ENCODE assay signal across 1 cellular context in the genomic region with DNA sequence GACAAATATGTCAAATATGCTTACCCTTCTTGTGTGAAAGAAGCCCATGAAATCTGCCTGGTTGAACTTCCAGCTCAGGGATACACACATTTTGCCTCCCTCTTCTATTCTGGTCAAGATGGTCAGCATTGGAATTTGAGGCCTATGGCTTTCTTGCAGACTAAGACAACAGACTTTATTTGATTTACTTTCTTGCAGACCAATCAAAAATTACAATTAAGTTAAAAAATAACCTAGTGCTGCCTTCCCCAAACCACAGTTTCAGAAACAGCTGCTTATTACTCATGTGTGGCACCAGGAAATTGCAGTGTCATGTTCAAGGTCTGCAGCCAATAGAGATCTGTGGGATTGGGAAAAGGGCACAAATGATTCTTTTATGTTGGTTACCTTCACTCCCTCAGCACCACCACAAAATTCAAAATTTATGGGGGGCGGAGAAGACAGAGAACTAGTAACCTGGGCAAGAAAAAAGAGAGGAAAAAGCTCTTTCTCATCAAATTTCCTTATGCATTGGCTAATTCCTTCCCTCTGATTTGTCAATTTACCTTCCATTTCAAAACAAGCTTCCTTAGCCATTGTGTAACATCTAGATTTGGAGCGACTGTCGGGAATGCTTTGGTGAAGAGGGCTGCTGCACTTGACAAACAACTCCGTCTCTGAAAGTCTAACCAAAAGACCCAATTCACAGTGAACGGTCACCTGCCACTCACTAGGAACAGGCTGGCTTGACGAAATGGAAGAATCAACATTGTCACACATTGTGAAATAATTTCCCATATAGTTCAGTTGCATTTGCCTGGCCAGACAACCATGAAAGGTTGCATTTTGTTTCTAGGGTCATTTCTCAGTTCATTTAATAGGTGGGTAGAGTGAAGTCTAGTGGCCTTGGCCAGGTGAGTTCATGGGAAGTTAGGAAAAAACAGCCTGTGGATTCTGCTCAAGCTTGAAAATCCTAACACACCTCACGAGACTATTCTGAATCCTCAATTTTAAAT.
A peak's percentile ranks its signal among the peaks of the same experiment; 100 is the strongest.
TF ChIP-seq lines count a peak whose summit lies in the region.

No MANE protein-coding gene starts in this region.

TF ChIP-seq in HepG2, 621 proteins besides CTCF, POLR2A, EP300 and RAD21 (continued from another document and continues in another):
- TF ChIP-seq KDM5B (CRISPR knock-in tag; IDR thresholded peaks at IDR 0.05; ENCODE audit: borderline replicate concordance) (no peak), FOXK1 (CRISPR knock-in tag; IDR thresholded peaks at IDR 0.05; ENCODE audit: borderline replicate concordance, low read depth) (peak; percentile 97), RCOR2 (CRISPR knock-in tag; IDR thresholded peaks at IDR 0.05) (peak; percentile 97), MEF2D (CRISPR knock-in tag; IDR thresholded peaks at IDR 0.05) (peak; percentile 82), EHMT2 (IDR thresholded peaks at IDR 0.05; ENCODE audit: borderline replicate concordance, low read depth, low read length) (peak; percentile 88; the same call in 1 of the 2 replicates), KDM4B (CRISPR knock-in tag; IDR thresholded peaks at IDR 0.05) (peak; percentile 97), MXI1 (IDR thresholded peaks at IDR 0.05; ENCODE audit: borderline replicate concordance, low read depth, low read length) (0 out of 3 replicates have a peak, but pooled peaks have one; percentile 43), NFKBIZ (CRISPR knock-in tag; IDR thresholded peaks at IDR 0.05) (peak; percentile 97), ZNF12 (CRISPR knock-in tag; IDR thresholded peaks at IDR 0.05) (peak; percentile 88), ADNP (CRISPR knock-in tag; IDR thresholded peaks at IDR 0.05) (no peak), EED (CRISPR knock-in tag; IDR thresholded peaks at IDR 0.05) (no peak), ZNF30 (CRISPR knock-in tag; IDR thresholded peaks at IDR 0.05) (no peak), ATF7-NPFF (CRISPR knock-in tag; IDR thresholded peaks at IDR 0.05; ENCODE audit: low read depth) (peak; percentile 70; the same call in 1 of the 2 replicates), RFXAP (CRISPR knock-in tag; IDR thresholded peaks at IDR 0.05; ENCODE audit: borderline replicate concordance) (peak; percentile 74), FOXO1 (CRISPR knock-in tag; IDR thresholded peaks at IDR 0.05) (peak; percentile 94), ZNF772 (CRISPR knock-in tag; IDR thresholded peaks at IDR 0.05) (peak; percentile 78; the same call in 1 of the 2 replicates), ZNF136 (CRISPR knock-in tag; IDR thresholded peaks at IDR 0.05; ENCODE audit: low read depth) (peak; percentile 58; the same call in 1 of the 2 replicates), CBFB (CRISPR knock-in tag; IDR thresholded peaks at IDR 0.05) (peak; percentile 74; the same call in 1 of the 2 replicates), ZNF33A (CRISPR knock-in tag; IDR thresholded peaks at IDR 0.05; ENCODE audit: borderline replicate concordance) (no peak; the same call in 1 of the 2 replicates), NCOA1 (CRISPR knock-in tag; IDR thresholded peaks at IDR 0.05) (peak; percentile 81; the same call in 1 of the 2 replicates)
- TF ChIP-seq, protein P1, sequence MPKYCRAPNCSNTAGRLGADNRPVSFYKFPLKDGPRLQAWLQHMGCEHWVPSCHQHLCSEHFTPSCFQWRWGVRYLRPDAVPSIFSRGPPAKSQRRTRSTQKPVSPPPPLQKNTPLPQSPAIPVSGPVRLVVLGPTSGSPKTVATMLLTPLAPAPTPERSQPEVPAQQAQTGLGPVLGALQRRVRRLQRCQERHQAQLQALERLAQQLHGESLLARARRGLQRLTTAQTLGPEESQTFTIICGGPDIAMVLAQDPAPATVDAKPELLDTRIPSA (CRISPR knock-in tag; IDR thresholded peaks at IDR 0.05; ENCODE audit: borderline replicate concordance), result no peak
- TF ChIP-seq, protein P2, sequence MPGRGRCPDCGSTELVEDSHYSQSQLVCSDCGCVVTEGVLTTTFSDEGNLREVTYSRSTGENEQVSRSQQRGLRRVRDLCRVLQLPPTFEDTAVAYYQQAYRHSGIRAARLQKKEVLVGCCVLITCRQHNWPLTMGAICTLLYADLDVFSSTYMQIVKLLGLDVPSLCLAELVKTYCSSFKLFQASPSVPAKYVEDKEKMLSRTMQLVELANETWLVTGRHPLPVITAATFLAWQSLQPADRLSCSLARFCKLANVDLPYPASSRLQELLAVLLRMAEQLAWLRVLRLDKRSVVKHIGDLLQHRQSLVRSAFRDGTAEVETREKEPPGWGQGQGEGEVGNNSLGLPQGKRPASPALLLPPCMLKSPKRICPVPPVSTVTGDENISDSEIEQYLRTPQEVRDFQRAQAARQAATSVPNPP (CRISPR knock-in tag; IDR thresholded peaks at IDR 0.05), result peak; percentile 95
- TF ChIP-seq, protein P3, sequence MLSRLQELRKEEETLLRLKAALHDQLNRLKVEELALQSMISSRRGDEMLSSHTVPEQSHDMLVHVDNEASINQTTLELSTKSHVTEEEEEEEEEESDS (CRISPR knock-in tag; IDR thresholded peaks at IDR 0.05; ENCODE audit: borderline replicate concordance), result 0 out of 2 replicates have a peak, but pooled peaks have one; percentile 11
- TF ChIP-seq, protein P4, sequence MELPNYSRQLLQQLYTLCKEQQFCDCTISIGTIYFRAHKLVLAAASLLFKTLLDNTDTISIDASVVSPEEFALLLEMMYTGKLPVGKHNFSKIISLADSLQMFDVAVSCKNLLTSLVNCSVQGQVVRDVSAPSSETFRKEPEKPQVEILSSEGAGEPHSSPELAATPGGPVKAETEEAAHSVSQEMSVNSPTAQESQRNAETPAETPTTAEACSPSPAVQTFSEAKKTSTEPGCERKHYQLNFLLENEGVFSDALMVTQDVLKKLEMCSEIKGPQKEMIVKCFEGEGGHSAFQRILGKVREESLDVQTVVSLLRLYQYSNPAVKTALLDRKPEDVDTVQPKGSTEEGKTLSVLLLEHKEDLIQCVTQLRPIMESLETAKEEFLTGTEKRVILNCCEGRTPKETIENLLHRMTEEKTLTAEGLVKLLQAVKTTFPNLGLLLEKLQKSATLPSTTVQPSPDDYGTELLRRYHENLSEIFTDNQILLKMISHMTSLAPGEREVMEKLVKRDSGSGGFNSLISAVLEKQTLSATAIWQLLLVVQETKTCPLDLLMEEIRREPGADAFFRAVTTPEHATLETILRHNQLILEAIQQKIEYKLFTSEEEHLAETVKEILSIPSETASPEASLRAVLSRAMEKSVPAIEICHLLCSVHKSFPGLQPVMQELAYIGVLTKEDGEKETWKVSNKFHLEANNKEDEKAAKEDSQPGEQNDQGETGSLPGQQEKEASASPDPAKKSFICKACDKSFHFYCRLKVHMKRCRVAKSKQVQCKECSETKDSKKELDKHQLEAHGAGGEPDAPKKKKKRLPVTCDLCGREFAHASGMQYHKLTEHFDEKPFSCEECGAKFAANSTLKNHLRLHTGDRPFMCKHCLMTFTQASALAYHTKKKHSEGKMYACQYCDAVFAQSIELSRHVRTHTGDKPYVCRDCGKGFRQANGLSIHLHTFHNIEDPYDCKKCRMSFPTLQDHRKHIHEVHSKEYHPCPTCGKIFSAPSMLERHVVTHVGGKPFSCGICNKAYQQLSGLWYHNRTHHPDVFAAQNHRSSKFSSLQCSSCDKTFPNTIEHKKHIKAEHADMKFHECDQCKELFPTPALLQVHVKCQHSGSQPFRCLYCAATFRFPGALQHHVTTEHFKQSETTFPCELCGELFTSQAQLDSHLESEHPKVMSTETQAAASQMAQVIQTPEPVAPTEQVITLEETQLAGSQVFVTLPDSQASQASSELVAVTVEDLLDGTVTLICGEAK (IDR thresholded peaks at IDR 0.05), result no peak
- TF ChIP-seq, protein P4 (CRISPR knock-in tag; IDR thresholded peaks at IDR 0.05), result no peak
- TF ChIP-seq, protein P5, sequence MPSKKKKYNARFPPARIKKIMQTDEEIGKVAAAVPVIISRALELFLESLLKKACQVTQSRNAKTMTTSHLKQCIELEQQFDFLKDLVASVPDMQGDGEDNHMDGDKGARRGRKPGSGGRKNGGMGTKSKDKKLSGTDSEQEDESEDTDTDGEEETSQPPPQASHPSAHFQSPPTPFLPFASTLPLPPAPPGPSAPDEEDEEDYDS (CRISPR knock-in tag; IDR thresholded peaks at IDR 0.05), result no peak; the same call in 1 of the 2 replicates
- TF ChIP-seq, protein P6, sequence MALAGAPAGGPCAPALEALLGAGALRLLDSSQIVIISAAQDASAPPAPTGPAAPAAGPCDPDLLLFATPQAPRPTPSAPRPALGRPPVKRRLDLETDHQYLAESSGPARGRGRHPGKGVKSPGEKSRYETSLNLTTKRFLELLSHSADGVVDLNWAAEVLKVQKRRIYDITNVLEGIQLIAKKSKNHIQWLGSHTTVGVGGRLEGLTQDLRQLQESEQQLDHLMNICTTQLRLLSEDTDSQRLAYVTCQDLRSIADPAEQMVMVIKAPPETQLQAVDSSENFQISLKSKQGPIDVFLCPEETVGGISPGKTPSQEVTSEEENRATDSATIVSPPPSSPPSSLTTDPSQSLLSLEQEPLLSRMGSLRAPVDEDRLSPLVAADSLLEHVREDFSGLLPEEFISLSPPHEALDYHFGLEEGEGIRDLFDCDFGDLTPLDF (CRISPR knock-in tag; IDR thresholded peaks at IDR 0.05), result 0 out of 2 replicates have a peak, but pooled peaks have one; percentile 32
- TF ChIP-seq, protein P7, sequence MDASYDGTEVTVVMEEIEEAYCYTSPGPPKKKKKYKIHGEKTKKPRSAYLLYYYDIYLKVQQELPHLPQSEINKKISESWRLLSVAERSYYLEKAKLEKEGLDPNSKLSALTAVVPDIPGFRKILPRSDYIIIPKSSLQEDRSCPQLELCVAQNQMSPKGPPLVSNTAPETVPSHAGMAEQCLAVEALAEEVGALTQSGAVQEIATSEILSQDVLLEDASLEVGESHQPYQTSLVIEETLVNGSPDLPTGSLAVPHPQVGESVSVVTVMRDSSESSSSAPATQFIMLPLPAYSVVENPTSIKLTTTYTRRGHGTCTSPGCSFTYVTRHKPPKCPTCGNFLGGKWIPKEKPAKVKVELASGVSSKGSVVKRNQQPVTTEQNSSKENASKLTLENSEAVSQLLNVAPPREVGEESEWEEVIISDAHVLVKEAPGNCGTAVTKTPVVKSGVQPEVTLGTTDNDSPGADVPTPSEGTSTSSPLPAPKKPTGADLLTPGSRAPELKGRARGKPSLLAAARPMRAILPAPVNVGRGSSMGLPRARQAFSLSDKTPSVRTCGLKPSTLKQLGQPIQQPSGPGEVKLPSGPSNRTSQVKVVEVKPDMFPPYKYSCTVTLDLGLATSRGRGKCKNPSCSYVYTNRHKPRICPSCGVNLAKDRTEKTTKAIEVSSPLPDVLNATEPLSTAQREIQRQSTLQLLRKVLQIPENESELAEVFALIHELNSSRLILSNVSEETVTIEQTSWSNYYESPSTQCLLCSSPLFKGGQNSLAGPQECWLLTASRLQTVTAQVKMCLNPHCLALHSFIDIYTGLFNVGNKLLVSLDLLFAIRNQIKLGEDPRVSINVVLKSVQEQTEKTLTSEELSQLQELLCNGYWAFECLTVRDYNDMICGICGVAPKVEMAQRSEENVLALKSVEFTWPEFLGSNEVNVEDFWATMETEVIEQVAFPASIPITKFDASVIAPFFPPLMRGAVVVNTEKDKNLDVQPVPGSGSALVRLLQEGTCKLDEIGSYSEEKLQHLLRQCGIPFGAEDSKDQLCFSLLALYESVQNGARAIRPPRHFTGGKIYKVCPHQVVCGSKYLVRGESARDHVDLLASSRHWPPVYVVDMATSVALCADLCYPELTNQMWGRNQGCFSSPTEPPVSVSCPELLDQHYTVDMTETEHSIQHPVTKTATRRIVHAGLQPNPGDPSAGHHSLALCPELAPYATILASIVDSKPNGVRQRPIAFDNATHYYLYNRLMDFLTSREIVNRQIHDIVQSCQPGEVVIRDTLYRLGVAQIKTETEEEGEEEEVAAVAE (CRISPR knock-in tag; IDR thresholded peaks at IDR 0.05; ENCODE audit: borderline replicate concordance), result peak; percentile 78
- TF ChIP-seq, protein P8, sequence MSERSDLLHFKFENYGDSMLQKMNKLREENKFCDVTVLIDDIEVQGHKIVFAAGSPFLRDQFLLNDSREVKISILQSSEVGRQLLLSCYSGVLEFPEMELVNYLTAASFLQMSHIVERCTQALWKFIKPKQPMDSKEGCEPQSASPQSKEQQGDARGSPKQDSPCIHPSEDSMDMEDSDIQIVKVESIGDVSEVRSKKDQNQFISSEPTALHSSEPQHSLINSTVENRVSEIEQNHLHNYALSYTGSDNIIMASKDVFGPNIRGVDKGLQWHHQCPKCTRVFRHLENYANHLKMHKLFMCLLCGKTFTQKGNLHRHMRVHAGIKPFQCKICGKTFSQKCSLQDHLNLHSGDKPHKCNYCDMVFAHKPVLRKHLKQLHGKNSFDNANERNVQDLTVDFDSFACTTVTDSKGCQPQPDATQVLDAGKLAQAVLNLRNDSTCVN (CRISPR knock-in tag; IDR thresholded peaks at IDR 0.05; ENCODE audit: borderline replicate concordance), result peak; percentile 85
